Comparison of ENCODE assay signal across 18 cellular contexts in genomic region chr2:189049709-189050108, GRCh38.
DNase-seq lines count a peak whose midpoint lies in the region; ATAC-seq, FAIRE-seq and TF ChIP-seq lines count a peak whose summit lies in the region.
"Had no signal": no experiment of that assay in that cellular context is flagged by ENCODE, and none has a peak within 500 bp of the region (broad histone marks: within the 10 kb centered on the region; RNA-seq: fewer than 3 reads in every experiment).

No MANE protein-coding gene starts in this region.

- H3K27me3 ChIP-seq in WERI-Rb-1 (ENCODE audit: insufficient read depth, low read depth, severe bottlenecking) (no peaks in the 10 kb centered on the region), small intestine (ENCODE audit: control insufficient read depth in 2 of 2, insufficient read depth in 2 of 2, low read length in 2 of 2) (no peaks in the 10 kb centered on the region)
- H3K27me3 ChIP-seq: SJSA1 had no signal

- H3K36me3 Mint-ChIP-seq in progenitor cell of endocrine pancreas (ENCODE audit: insufficient read depth): no peaks in the 10 kb centered on the region
- H3K36me3 Mint-ChIP-seq: CD4-positive, alpha-beta memory T cell had no signal

- DNase-seq in HCEC 1CT (peak; percentile 25), WERI-Rb-1 (no peak), fibroblast of peridontal ligament (ENCODE audit: extremely low read depth) (peak; percentile 38), progenitor cell of endocrine pancreas (ENCODE audit: low spot score, unreplicated experiment) (no peak), small intestine (no peak), pons (ENCODE audit: low spot score) (no peak)
- DNase-seq: CD4-positive, alpha-beta memory T cell; DMS79; NCI-H1105 treated with DMSO at 0.1 percent for 48 hours; NCI-H187 treated with DMSO at 0.1 percent for 48 hours; NCI-H2171 treated with DMSO at 0.1 percent for 48 hours; NCI-H510A had no signal

- no peak overlapping the region for H3K4me3 Mint-ChIP-seq in progenitor cell of endocrine pancreas (ENCODE audit: low read depth)
- H3K4me3 Mint-ChIP-seq: CD4-positive, alpha-beta memory T cell had no signal

- WGBS in small intestine, 3 donors: 73 to 86% (median 83%) methylated on average over 1 of the region's 1 CpG

- no peaks in the 10 kb centered on the region for H3K9me3 Mint-ChIP-seq in progenitor cell of endocrine pancreas (ENCODE audit: low read depth)
- H3K9me3 Mint-ChIP-seq: CD4-positive, alpha-beta memory T cell had no signal

- H3K27ac Mint-ChIP-seq in progenitor cell of endocrine pancreas: peak overlapping the region; percentile 5

- H3K9me3 ChIP-seq in WERI-Rb-1 (ENCODE audit: severe bottlenecking) (no peaks in the 10 kb centered on the region), small intestine (ENCODE audit: control insufficient read depth, low read depth) (no peaks in the 10 kb centered on the region)
- H3K9me3 ChIP-seq: SJSA1 had no signal

- no peak for FAIRE-seq in small intestine (lab: Jason Lieb, UNC)
- FAIRE-seq: D721Med, G401.6, GM12878, H1 had no signal

- H3K27me3 Mint-ChIP-seq in progenitor cell of endocrine pancreas: peaks cover 7% of the 10 kb centered on the region
- H3K27me3 Mint-ChIP-seq: CD4-positive, alpha-beta memory T cell had no signal

- H3K4me3 ChIP-seq in WERI-Rb-1 (ENCODE audit: low read depth, low read length) (no peak overlapping the region), small intestine (ENCODE audit: low read depth in 1 of 2, low read length in 2 of 2) (no peak overlapping the region)
- H3K4me3 ChIP-seq: GM12878, SJSA1 had no signal

- H3K36me3 ChIP-seq in WERI-Rb-1 (no peaks in the 10 kb centered on the region), small intestine (ENCODE audit: control insufficient read depth in 2 of 2, insufficient read depth in 2 of 2, low read length in 2 of 2) (no peaks in the 10 kb centered on the region)

- no peak for TF ChIP-seq CTCF in WERI-Rb-1 (IDR thresholded peaks at IDR 0.05; ENCODE audit: low read depth, low read length)
- no peak for TF ChIP-seq CTCF in progenitor cell of endocrine pancreas (IDR thresholded peaks at IDR 0.05; ENCODE audit: unreplicated experiment)

- H3K4me1 Mint-ChIP-seq in progenitor cell of endocrine pancreas (ENCODE audit: low read depth): peaks cover 6% of the 10 kb centered on the region

- H3K4me1 ChIP-seq in small intestine (ENCODE audit: control insufficient read depth in 2 of 2, insufficient read depth in 1 of 2, low read depth in 1 of 2, low read length in 1 of 2): no peaks in the 10 kb centered on the region
- H3K4me1 ChIP-seq: SJSA1 had no signal

- no peak for ATAC-seq in HG02852 (IDR thresholded peaks at IDR 0.05; ENCODE audit: unreplicated experiment)
- ATAC-seq: GM12878 had no signal

- peak overlapping the region; percentile 26; the same call in 1 of the 2 replicates for H3K27ac ChIP-seq in WERI-Rb-1
- H3K27ac ChIP-seq in small intestine (ENCODE audit: low read depth in 1 of 2, low read length in 1 of 2): no peak overlapping the region
- H3K27ac ChIP-seq: SJSA1 had no signal

Comparison
In these comparisons a context has a peak if more than half of its experiments do, and no peak if none do; other contexts are left out.
1. DNase-seq: peak in HCEC 1CT (single experiment) and fibroblast of peridontal ligament (single experiment); none in WERI-Rb-1 (single experiment), progenitor cell of endocrine pancreas (single experiment), small intestine (single experiment) and pons (single experiment).